In the genomic region with DNA sequence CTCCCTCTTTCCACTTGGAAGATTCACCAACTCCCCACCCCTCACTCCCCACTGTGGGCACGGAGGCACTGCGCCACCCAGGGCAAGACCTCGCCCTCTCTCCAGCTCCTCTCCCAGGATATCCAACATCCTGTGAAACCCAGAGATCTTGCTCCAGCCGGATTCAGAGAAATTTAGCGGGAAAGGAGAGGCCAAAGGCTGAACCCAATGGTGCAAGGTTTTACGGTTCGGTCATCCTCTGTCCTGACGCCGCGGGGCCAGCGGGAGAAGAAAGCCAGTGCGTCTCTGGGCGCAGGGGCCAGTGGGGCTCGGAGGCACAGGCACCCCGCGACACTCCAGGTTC, we compare ENCODE assay signal across 2 cellular contexts.
TF ChIP-seq lines count a peak whose summit lies in the region.

No MANE protein-coding gene starts in this region.

TF ChIP-seq in liver, 16 proteins besides CTCF, POLR2A, EP300 and RAD21:
- TF ChIP-seq, protein P1, sequence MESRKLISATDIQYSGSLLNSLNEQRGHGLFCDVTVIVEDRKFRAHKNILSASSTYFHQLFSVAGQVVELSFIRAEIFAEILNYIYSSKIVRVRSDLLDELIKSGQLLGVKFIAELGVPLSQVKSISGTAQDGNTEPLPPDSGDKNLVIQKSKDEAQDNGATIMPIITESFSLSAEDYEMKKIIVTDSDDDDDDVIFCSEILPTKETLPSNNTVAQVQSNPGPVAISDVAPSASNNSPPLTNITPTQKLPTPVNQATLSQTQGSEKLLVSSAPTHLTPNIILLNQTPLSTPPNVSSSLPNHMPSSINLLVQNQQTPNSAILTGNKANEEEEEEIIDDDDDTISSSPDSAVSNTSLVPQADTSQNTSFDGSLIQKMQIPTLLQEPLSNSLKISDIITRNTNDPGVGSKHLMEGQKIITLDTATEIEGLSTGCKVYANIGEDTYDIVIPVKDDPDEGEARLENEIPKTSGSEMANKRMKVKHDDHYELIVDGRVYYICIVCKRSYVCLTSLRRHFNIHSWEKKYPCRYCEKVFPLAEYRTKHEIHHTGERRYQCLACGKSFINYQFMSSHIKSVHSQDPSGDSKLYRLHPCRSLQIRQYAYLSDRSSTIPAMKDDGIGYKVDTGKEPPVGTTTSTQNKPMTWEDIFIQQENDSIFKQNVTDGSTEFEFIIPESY (IDR thresholded peaks at IDR 0.05) = no peak
- TF ChIP-seq FOXA1 (IDR thresholded peaks at IDR 0.05) = no peak
- no peak for TF ChIP-seq MAX (IDR thresholded peaks at IDR 0.05)
- TF ChIP-seq HNF4G (IDR thresholded peaks at IDR 0.05) = no peak
- no peak for TF ChIP-seq FOXA2 (IDR thresholded peaks at IDR 0.05)
- no peak for TF ChIP-seq HNF4A (conservative IDR thresholded peaks at IDR 0.05)
- no peak for TF ChIP-seq RXRA (IDR thresholded peaks at IDR 0.05)
- TF ChIP-seq GABPA (IDR thresholded peaks at IDR 0.05 in 1 of 2, conservative IDR thresholded peaks at IDR 0.05 in 1 of 2) = no peak
- no peak for TF ChIP-seq NR2F2 (IDR thresholded peaks at IDR 0.05)
- TF ChIP-seq ATF3 (IDR thresholded peaks at IDR 0.05) = no peak
- no peak for TF ChIP-seq TAF1 (conservative IDR thresholded peaks at IDR 0.05)
- TF ChIP-seq YY1 (IDR thresholded peaks at IDR 0.05) = no peak
- no peak for TF ChIP-seq JUND (IDR thresholded peaks at IDR 0.05)
- TF ChIP-seq, protein P2, sequence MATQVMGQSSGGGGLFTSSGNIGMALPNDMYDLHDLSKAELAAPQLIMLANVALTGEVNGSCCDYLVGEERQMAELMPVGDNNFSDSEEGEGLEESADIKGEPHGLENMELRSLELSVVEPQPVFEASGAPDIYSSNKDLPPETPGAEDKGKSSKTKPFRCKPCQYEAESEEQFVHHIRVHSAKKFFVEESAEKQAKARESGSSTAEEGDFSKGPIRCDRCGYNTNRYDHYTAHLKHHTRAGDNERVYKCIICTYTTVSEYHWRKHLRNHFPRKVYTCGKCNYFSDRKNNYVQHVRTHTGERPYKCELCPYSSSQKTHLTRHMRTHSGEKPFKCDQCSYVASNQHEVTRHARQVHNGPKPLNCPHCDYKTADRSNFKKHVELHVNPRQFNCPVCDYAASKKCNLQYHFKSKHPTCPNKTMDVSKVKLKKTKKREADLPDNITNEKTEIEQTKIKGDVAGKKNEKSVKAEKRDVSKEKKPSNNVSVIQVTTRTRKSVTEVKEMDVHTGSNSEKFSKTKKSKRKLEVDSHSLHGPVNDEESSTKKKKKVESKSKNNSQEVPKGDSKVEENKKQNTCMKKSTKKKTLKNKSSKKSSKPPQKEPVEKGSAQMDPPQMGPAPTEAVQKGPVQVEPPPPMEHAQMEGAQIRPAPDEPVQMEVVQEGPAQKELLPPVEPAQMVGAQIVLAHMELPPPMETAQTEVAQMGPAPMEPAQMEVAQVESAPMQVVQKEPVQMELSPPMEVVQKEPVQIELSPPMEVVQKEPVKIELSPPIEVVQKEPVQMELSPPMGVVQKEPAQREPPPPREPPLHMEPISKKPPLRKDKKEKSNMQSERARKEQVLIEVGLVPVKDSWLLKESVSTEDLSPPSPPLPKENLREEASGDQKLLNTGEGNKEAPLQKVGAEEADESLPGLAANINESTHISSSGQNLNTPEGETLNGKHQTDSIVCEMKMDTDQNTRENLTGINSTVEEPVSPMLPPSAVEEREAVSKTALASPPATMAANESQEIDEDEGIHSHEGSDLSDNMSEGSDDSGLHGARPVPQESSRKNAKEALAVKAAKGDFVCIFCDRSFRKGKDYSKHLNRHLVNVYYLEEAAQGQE (IDR thresholded peaks at IDR 0.05) = no peak
- TF ChIP-seq SP1 (IDR thresholded peaks at IDR 0.05) = no peak
- no peak for TF ChIP-seq EGR1 (IDR thresholded peaks at IDR 0.05; ENCODE audit: low read depth in 2 of 2)

TF ChIP-seq in HepG2, 621 proteins besides CTCF, POLR2A, EP300 and RAD21 (continued from another document):
- no peak for TF ChIP-seq PLRG1 (conservative IDR thresholded peaks at IDR 0.05)
- TF ChIP-seq PTBP1 (IDR thresholded peaks at IDR 0.05; ENCODE audit: low read depth, low read length, poor library complexity, severe bottlenecking) = no peak
- TF ChIP-seq NRL (CRISPR knock-in tag; IDR thresholded peaks at IDR 0.05; ENCODE audit: borderline replicate concordance) = no peak
- TF ChIP-seq YY1 (IDR thresholded peaks at IDR 0.05; ENCODE audit: insufficient read depth, insufficient replicate concordance, low read depth, low read length) = no peak
- TF ChIP-seq ZEB1 (IDR thresholded peaks at IDR 0.05; ENCODE audit: insufficient replicate concordance, low read depth) = no peak
- TF ChIP-seq SUZ12 (IDR thresholded peaks at IDR 0.05; ENCODE audit: low read depth, low read length) = no peak
- TF ChIP-seq ZNF782 (CRISPR knock-in tag; IDR thresholded peaks at IDR 0.05; ENCODE audit: borderline replicate concordance) = no peak
- no peak for TF ChIP-seq ZNF430 (CRISPR knock-in tag; IDR thresholded peaks at IDR 0.05)
- TF ChIP-seq SRSF9 (IDR thresholded peaks at IDR 0.05; ENCODE audit: borderline replicate concordance, insufficient read depth, low read depth, low read length, poor library complexity, severe bottlenecking) = no peak
- no peak for TF ChIP-seq HIVEP1 (CRISPR knock-in tag; IDR thresholded peaks at IDR 0.05)
- no peak for TF ChIP-seq ZNF260 (CRISPR knock-in tag; IDR thresholded peaks at IDR 0.05; ENCODE audit: borderline replicate concordance, low read depth)
- no peak for TF ChIP-seq USF2 (IDR thresholded peaks at IDR 0.05; ENCODE audit: low read depth, low read length)
- no peak for TF ChIP-seq USF2 (CRISPR knock-in tag; IDR thresholded peaks at IDR 0.05; ENCODE audit: borderline replicate concordance)
- no peak for TF ChIP-seq ZNF12 (CRISPR knock-in tag; IDR thresholded peaks at IDR 0.05)
